ENCODE assay signal across 9 cellular contexts in genomic region chr2:27133195-27133875, GRCh38. TPM values are rescaled to one million over a fixed set of nuclear protein-coding genes. Genes with fewer than 3 reads are reported as not detected.
A peak's percentile ranks its signal among the peaks of the same experiment; 100 is the strongest.
DNase-seq lines count a peak whose midpoint lies in the region; ATAC-seq and TF ChIP-seq lines count a peak whose summit lies in the region.
"Had no signal": no experiment of that assay in that cellular context is flagged by ENCODE, and none has a peak within 500 bp of the region (broad histone marks: within the 10 kb centered on the region; RNA-seq: fewer than 3 reads in every experiment).

No MANE protein-coding gene starts in this region.

- no peaks in the 10 kb centered on the region for H3K9me2 ChIP-seq in SK-N-SH

- peaks cover 9% of the 10 kb centered on the region; the same call in 1 of the 2 replicates for H4K20me1 ChIP-seq in SK-N-SH (ENCODE audit: insufficient read depth)

- 49% methylated on average over 14 of the region's 14 CpGs for WGBS in SK-N-SH (ENCODE audit: low lambda C conversion rate)

- H3K27me3 Mint-ChIP-seq in endothelial cell (ENCODE audit: unreplicated experiment) = peaks cover 7% of the 10 kb centered on the region

- peak overlapping the region; percentile 83 for H3K9ac ChIP-seq in SK-N-SH

- no peak for ATAC-seq in HG03025 (IDR thresholded peaks at IDR 0.05; ENCODE audit: low FRiP score, unreplicated experiment)

- TF ChIP-seq CTCF in GM06990 (IDR thresholded peaks at IDR 0.05; ENCODE audit: insufficient read depth, low read length, poor library complexity, severe bottlenecking) (no peak), SK-N-SH (IDR thresholded peaks at IDR 0.05) (no peak), endothelial cell (IDR thresholded peaks at IDR 0.05; ENCODE audit: unreplicated experiment) (no peak)

- DNase-seq in GM06990 (ENCODE audit: extremely low read depth, insufficient read length) (no peak), SK-N-SH (peak; percentile 55), endothelial cell (ENCODE audit: low spot score) (no peak), 8988T (no peak), COLO668 (lab: John Stamatoyannopoulos, UW; ENCODE audit: unreplicated experiment) (no peak)
- no peak for DNase-seq in effector CD8-positive, alpha-beta T cell (lab: John Stamatoyannopoulos, UW)

- peaks cover 19% of the 10 kb centered on the region for H3K36me3 Mint-ChIP-seq in endothelial cell (ENCODE audit: low read depth, unreplicated experiment)

- H3K9me3 ChIP-seq in SK-N-SH (no peaks in the 10 kb centered on the region), neuron (ENCODE audit: low read length) (no peaks in the 10 kb centered on the region)

- H3K4me3 ChIP-seq in GM06990 (replicated peaks; ENCODE audit: low read depth, low read length) (peak overlapping the region; percentile 97), SK-N-SH (ENCODE audit: low read depth in 2 of 2, low read length in 1 of 2) (peak overlapping the region; percentile 94 to 97), neuron (ENCODE audit: low read length) (peak overlapping the region; percentile 85)

- no peak overlapping the region; a peak in 1 of 4 replicates for H3K27ac ChIP-seq in SK-N-SH (ENCODE audit: low read depth in 2 of 2, low read length in 1 of 2)

- CTCF ChIA-PET in SK-N-SH (lab: Yijun Ruan, JAX) = interaction anchor here (0.8 to 6.3 kb wide), 23 partner anchors 9 to 174 kb away, joined by 3 to 43 read pairs (median 4); partner anchors contain the start of genes ABHD1, CGREF1, EMILIN1 and TCF23

- peak overlapping the region; percentile 97 for H3K4me3 Mint-ChIP-seq in endothelial cell (ENCODE audit: unreplicated experiment)

- H3K4me1 ChIP-seq in SK-N-SH (ENCODE audit: control insufficient read depth in 1 of 2, insufficient read depth in 2 of 2, low read depth in 1 of 2, low read length in 1 of 2) (peaks cover 7 to 14% of the 10 kb centered on the region in 2 experiments; a peak in 3 of 4 replicates), neuron (ENCODE audit: insufficient read depth, low read length) (peaks cover 6% of the 10 kb centered on the region)

- TF ChIP-seq RAD21 in SK-N-SH (IDR thresholded peaks at IDR 0.05; ENCODE audit: low read length) = no peak

- H3K4me1 Mint-ChIP-seq in endothelial cell (ENCODE audit: unreplicated experiment) = peaks cover 11% of the 10 kb centered on the region

- peak overlapping the region; percentile 91 for H3K4me2 ChIP-seq in SK-N-SH

- no peaks in the 10 kb centered on the region for H3K27me3 ChIP-seq in GM06990 (replicated peaks; ENCODE audit: control insufficient read depth, insufficient read depth, low read length)
- H3K27me3 ChIP-seq in SK-N-SH (ENCODE audit: insufficient read depth) = no peaks in the 10 kb centered on the region
- peaks cover 8% of the 10 kb centered on the region for H3K27me3 ChIP-seq in neuron (ENCODE audit: insufficient read depth, low read length)

- H2AFZ ChIP-seq in SK-N-SH (ENCODE audit: low read depth) (no peak overlapping the region), neuron (ENCODE audit: low read depth, low read length) (peak overlapping the region; percentile 88)

- H3K27ac Mint-ChIP-seq in endothelial cell (ENCODE audit: unreplicated experiment) = no peak overlapping the region

- H3K9me3 Mint-ChIP-seq in endothelial cell (ENCODE audit: unreplicated experiment) = no peaks in the 10 kb centered on the region

- POLR2A ChIA-PET in SK-N-SH (lab: Yijun Ruan, JAX) = interaction anchor here (0.8 to 2.6 kb wide), 6 partner anchors 10 to 58 kb away, joined by 3 to 18 read pairs (median 4); partner anchors contain the start of genes ABHD1, CGREF1 and KHK

- no peak for TF ChIP-seq EP300 in SK-N-SH (IDR thresholded peaks at IDR 0.05; ENCODE audit: borderline replicate concordance in 1 of 2, low read depth in 1 of 2, low read length in 1 of 2)

- H3K36me3 ChIP-seq in GM06990 (ENCODE audit: control insufficient read depth, insufficient read depth, low read length) (peaks cover 29% of the 10 kb centered on the region), SK-N-SH (replicated peaks in 1 of 2; ENCODE audit: control insufficient read depth in 1 of 2, insufficient read depth in 2 of 2, low read length in 1 of 2) (peaks cover 9 to 32% of the 10 kb centered on the region in 2 experiments), neuron (ENCODE audit: insufficient read depth, low read length) (peaks cover 32% of the 10 kb centered on the region)

- H3F3A ChIP-seq in SK-N-SH (replicated peaks; ENCODE audit: insufficient read depth) = no peaks in the 10 kb centered on the region

- H3K79me2 ChIP-seq in SK-N-SH (ENCODE audit: insufficient read depth) = peaks cover 21% of the 10 kb centered on the region

TF ChIP-seq in SK-N-SH, 30 proteins besides CTCF, POLR2A, EP300 and RAD21:
- no peak for TF ChIP-seq ELF1 (IDR thresholded peaks at IDR 0.05)

RNA-seq across cellular contexts. Expression of gene PREB, which starts 1.1 kb away (rescaled TPM):
- polyA plus RNA-seq in SK-N-SH (2012; rRNA removed) = 47.9 and 51.3 TPM in 2 replicates
- 28.0 and 38.7 TPM in 2 replicates for polyA plus RNA-seq in SK-N-SH (2012; cell fraction: cytosol; rRNA removed)
- polyA plus RNA-seq in SK-N-SH (2012; cell fraction: nucleus; rRNA removed) = 95.6 and 126 TPM in 2 replicates
- 42.9 TPM for total RNA-seq in endothelial cell (ENCODE audit: unreplicated experiment)

RNA-seq across cellular contexts. Expression of gene PRR30, which starts 5.9 kb away (rescaled TPM):
- not detected in 2 replicates for polyA plus RNA-seq in SK-N-SH (2012; rRNA removed)
- not detected in 2 replicates for polyA plus RNA-seq in SK-N-SH (2012; cell fraction: cytosol; rRNA removed)
- not detected in 2 replicates for polyA plus RNA-seq in SK-N-SH (2012; cell fraction: nucleus; rRNA removed)
- not detected for total RNA-seq in endothelial cell (ENCODE audit: unreplicated experiment)
- total RNA-seq: renal cortical epithelial cell had no signal

RNA-seq across cellular contexts. Expression of gene ABHD1, which starts 9.7 kb away (rescaled TPM):
- 3.3 and 4.1 TPM in 2 replicates for polyA plus RNA-seq in SK-N-SH (2012; rRNA removed)
- 1.1 and 1.4 TPM in 2 replicates for polyA plus RNA-seq in SK-N-SH (2012; cell fraction: cytosol; rRNA removed)
- 7.7 and 8.6 TPM in 2 replicates for polyA plus RNA-seq in SK-N-SH (2012; cell fraction: nucleus; rRNA removed)
- total RNA-seq in endothelial cell (ENCODE audit: unreplicated experiment) = 0.31 TPM

RNA-seq across cellular contexts. Expression of gene CGREF1, which starts 14.4 kb away (rescaled TPM):
- 17.1 and 18.3 TPM in 2 replicates for polyA plus RNA-seq in SK-N-SH (2012; rRNA removed)
- 14.7 and 20.2 TPM in 2 replicates for polyA plus RNA-seq in SK-N-SH (2012; cell fraction: cytosol; rRNA removed)
- 14.7 and 15.3 TPM in 2 replicates for polyA plus RNA-seq in SK-N-SH (2012; cell fraction: nucleus; rRNA removed)
- not detected for total RNA-seq in endothelial cell (ENCODE audit: unreplicated experiment)

RNA-seq across cellular contexts. Expression of gene TCF23, which starts 15.5 kb away (rescaled TPM):
- polyA plus RNA-seq in SK-N-SH (2012; rRNA removed) = not detected in 2 replicates
- polyA plus RNA-seq in SK-N-SH (2012; cell fraction: cytosol; rRNA removed) = not detected in 2 replicates
- polyA plus RNA-seq in SK-N-SH (2012; cell fraction: nucleus; rRNA removed) = 0.01 TPM in 1 of 2 replicates, not detected in the other
- total RNA-seq in endothelial cell (ENCODE audit: unreplicated experiment) = not detected
- total RNA-seq: renal cortical epithelial cell had no signal
